Comparison of ENCODE assay signal across 1 cellular context in genomic region chr6:43009124-43009523, GRCh38.
TF ChIP-seq lines count a peak whose summit lies in the region.

No MANE protein-coding gene starts in this region.

TF ChIP-seq in HCT116, 20 proteins besides CTCF, POLR2A, EP300 and RAD21 (continued from another document):
- TF ChIP-seq REST (IDR thresholded peaks at IDR 0.05; ENCODE audit: low read depth) (no peak), POLR2AphosphoS5 (IDR thresholded peaks at IDR 0.05; ENCODE audit: low read depth, low read length) (no peak), ZFX (IDR thresholded peaks at IDR 0.05) (no peak), ZNF274 (IDR thresholded peaks at IDR 0.05; ENCODE audit: low read depth, low read length) (no peak), EZH2phosphoT487 (IDR thresholded peaks at IDR 0.05; ENCODE audit: borderline replicate concordance) (no peak), JUND (IDR thresholded peaks at IDR 0.05) (no peak)
